Comparison of ENCODE assay signal across 9 cellular contexts in the genomic region with DNA sequence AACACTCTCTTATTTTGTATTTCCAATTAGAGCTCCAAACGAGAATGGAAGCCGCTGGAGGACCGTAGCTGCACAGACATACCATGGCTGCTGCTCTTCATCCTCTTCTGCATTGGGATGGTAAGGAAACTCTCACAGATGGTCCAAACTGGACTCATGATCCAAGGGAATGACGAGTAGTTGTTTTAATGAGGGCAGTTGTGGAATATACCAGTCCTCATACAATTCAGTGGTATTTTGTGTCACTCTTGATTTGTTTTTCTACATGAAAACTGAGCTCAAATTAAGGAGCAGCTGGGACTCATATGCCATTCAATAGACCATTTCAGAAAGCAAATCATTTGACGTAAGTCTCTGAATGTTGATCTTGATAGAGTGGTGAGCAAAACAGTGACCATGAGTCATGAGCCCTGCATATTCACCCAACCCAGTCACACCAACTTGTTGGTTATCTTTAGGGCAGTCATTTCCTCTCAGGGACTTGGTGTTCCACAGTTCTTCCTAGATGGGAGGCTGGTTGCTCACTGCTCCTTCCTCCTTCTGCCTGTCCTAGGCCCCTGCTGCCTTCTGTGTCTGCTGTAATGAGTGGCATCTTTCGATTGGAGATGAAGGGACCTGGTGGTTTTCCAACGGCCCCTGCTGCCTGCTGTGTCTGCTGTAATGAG. TPM values are rescaled to one million over a fixed set of nuclear protein-coding genes. Genes with fewer than 3 reads are reported as not detected.
DNase-seq lines count a peak whose midpoint lies in the region; ATAC-seq and TF ChIP-seq lines count a peak whose summit lies in the region.
"Had no signal": no experiment of that assay in that cellular context is flagged by ENCODE, and none has a peak within 500 bp of the region (broad histone marks: within the 10 kb centered on the region; RNA-seq: fewer than 3 reads in every experiment).

No MANE protein-coding gene starts in this region.

- no peaks in the 10 kb centered on the region for H3K9me2 ChIP-seq in PC-9 (ENCODE audit: insufficient read depth)

- H3K9me3 ChIP-seq in PC-9 (ENCODE audit: insufficient read depth, low read depth) (peaks cover 8% of the 10 kb centered on the region; the same call in 1 of the 2 replicates), trophoblast cell (ENCODE audit: insufficient read depth, low read depth, low read length) (no peaks in the 10 kb centered on the region)
- H3K9me3 ChIP-seq in CD8-positive, alpha-beta memory T cell (ENCODE audit: low read length): no peaks in the 10 kb centered on the region

- CTCF ChIA-PET in PC-9 (lab: Charles Lee): interaction anchor here (0.6 kb wide), 1 partner anchor 373 kb away, joined by 3 read pairs; no protein-coding TSS in a partner anchor
- CTCF ChIA-PET in CD8-positive, alpha-beta memory T cell (lab: Charles Lee): no interaction called here

- H3K27ac ChIP-seq in PC-9 (peak overlapping the region; percentile 56), trophoblast cell (ENCODE audit: low read depth, low read length) (peak overlapping the region; percentile 19)
- H3K27ac ChIP-seq in CD8-positive, alpha-beta memory T cell (ENCODE audit: low read depth, low read length): no peak overlapping the region

- no peak for TF ChIP-seq CTCF in PC-9 (conservative IDR thresholded peaks at IDR 0.05)

- no peaks in the 10 kb centered on the region for H4K20me1 ChIP-seq in PC-9 (ENCODE audit: insufficient read depth)

- intact Hi-C loops in PC-9 (cut with micrococcal nuclease; ENCODE audit: unreplicated experiment): loop anchor here (1.0 to 2.0 kb wide), 2 partner anchors 56 to 373 kb away; no protein-coding TSS in a partner anchor

- H3K14ac ChIP-seq in trophoblast cell (ENCODE audit: low read length): no peak overlapping the region

- H3F3A ChIP-seq in PC-9 (ENCODE audit: insufficient read depth, low read depth): peaks cover 14% of the 10 kb centered on the region

- H3K18ac ChIP-seq in trophoblast cell (ENCODE audit: low read length): no peak overlapping the region

- H3K36me3 Mint-ChIP-seq in CD8-positive, alpha-beta memory T cell: peaks cover 7 to 18% (median 9%) of the 10 kb centered on the region in 3 donors

- POLR2A ChIA-PET in PC-9 (lab: Charles Lee; ENCODE audit: unreplicated experiment): no interaction called here
- POLR2A ChIA-PET in CD8-positive, alpha-beta memory T cell (lab: Charles Lee): no interaction called here

- H3K9ac ChIP-seq in trophoblast cell (ENCODE audit: low read length): no peak overlapping the region

- H3K4ac ChIP-seq in trophoblast cell (ENCODE audit: low read depth, low read length): no peak overlapping the region

- peak; percentile 92 for TF ChIP-seq POLR2A in erythroblast (IDR thresholded peaks at IDR 0.05; ENCODE audit: low read length)

- peaks cover 7% of the 10 kb centered on the region for H3K79me1 ChIP-seq in trophoblast cell (ENCODE audit: low read length)

- H3K27me3 Mint-ChIP-seq in CD8-positive, alpha-beta memory T cell: peaks cover 0 to 1% of the 10 kb centered on the region in 2 donors
- H3K27me3 Mint-ChIP-seq: IgD-negative memory B cell had no signal

- H3K4me2 ChIP-seq in PC-9 (0 out of 2 replicates have a peak overlapping the region, but pooled peaks have one; percentile 10), trophoblast cell (ENCODE audit: low read length) (no peak overlapping the region)

- H3K27ac Mint-ChIP-seq in CD8-positive, alpha-beta memory T cell: no peak overlapping the region

- no peak overlapping the region for H4K91ac ChIP-seq in trophoblast cell (ENCODE audit: low read depth, low read length)

- no peak overlapping the region for H4K8ac ChIP-seq in trophoblast cell (ENCODE audit: low read depth, low read length)

- no peak overlapping the region for H4K12ac ChIP-seq in trophoblast cell (ENCODE audit: low read depth, low read length)

- peaks cover 7% of the 10 kb centered on the region for H3K79me2 ChIP-seq in PC-9 (ENCODE audit: low read depth)
- peaks cover 2% of the 10 kb centered on the region for H3K79me2 ChIP-seq in trophoblast cell (ENCODE audit: control insufficient read depth, insufficient read depth, low read length, poor library complexity)

- H3K36me3 ChIP-seq in PC-9 (ENCODE audit: low read depth) (no peaks in the 10 kb centered on the region), trophoblast cell (ENCODE audit: control insufficient read depth in 1 of 2, insufficient read depth in 2 of 2, low read length in 2 of 2) (no peaks in the 10 kb centered on the region)
- peaks cover 3% of the 10 kb centered on the region for H3K36me3 ChIP-seq in CD8-positive, alpha-beta memory T cell (ENCODE audit: insufficient read depth, low read length)

- H3K23ac ChIP-seq in trophoblast cell (ENCODE audit: low read length): no peak overlapping the region

- no peak overlapping the region for H2BK5ac ChIP-seq in trophoblast cell (ENCODE audit: low read depth, low read length, poor library complexity)

- H3K4me1 Mint-ChIP-seq in CD8-positive, alpha-beta memory T cell: peaks cover 2 to 6% (median 5%) of the 10 kb centered on the region in 3 donors

- WGBS in trophoblast cell (ENCODE audit: extremely low coverage, insufficient coverage, insufficient read length): no CpG with 5 or more reads among the region's 7 CpGs

- DNase-seq in GM04503 (ENCODE audit: low read depth): peak; percentile 70
- DNase-seq in PC-9: peak; percentile 56 to 70
- peak; percentile 89 to 92 for DNase-seq in erythroblast (lab: John Stamatoyannopoulos, UW)
- DNase-seq in trophoblast cell: peak; percentile 61 to 70
- DNase-seq in CD8-positive, alpha-beta memory T cell: no peak
- DNase-seq in activated naive CD4-positive, alpha-beta T cell treated with anti-CD3 and anti-CD28 coated beads, Interleukin-2, amount 50 U/mL, for 16 hours: no peak

- H2BK12ac ChIP-seq in trophoblast cell (ENCODE audit: low read length): no peak overlapping the region

- H3K27me3 ChIP-seq in PC-9 (ENCODE audit: insufficient read depth, low read depth) (no peaks in the 10 kb centered on the region), trophoblast cell (ENCODE audit: insufficient read depth, low read length) (no peaks in the 10 kb centered on the region)
- H3K27me3 ChIP-seq in CD8-positive, alpha-beta memory T cell (ENCODE audit: insufficient read depth, low read length, poor library complexity, severe bottlenecking): no peaks in the 10 kb centered on the region

- no peak overlapping the region for H2BK120ac ChIP-seq in trophoblast cell (ENCODE audit: insufficient read depth, low read length, poor library complexity)

- no TSS peak for BruUV-seq in PC-9 (replicated peaks; lab: Mats Ljungman, UMichigan)

- no peak overlapping the region for H3K4me3 ChIP-seq in PC-9
- H3K4me3 ChIP-seq in trophoblast cell (ENCODE audit: low read depth, low read length): no peak overlapping the region
- no peak overlapping the region for H3K4me3 ChIP-seq in CD8-positive, alpha-beta memory T cell (ENCODE audit: low read length)

- H3K4me1 ChIP-seq in PC-9 (replicated peaks; ENCODE audit: insufficient read depth): peaks cover 50% of the 10 kb centered on the region
- H3K4me1 ChIP-seq in trophoblast cell (ENCODE audit: control insufficient read depth in 1 of 2, insufficient read depth in 2 of 2, low read length in 2 of 2): peaks cover 4 to 9% of the 10 kb centered on the region in 2 experiments
- no peaks in the 10 kb centered on the region for H3K4me1 ChIP-seq in CD8-positive, alpha-beta memory T cell (ENCODE audit: insufficient read depth, low read length)

- H3K9me3 Mint-ChIP-seq in CD8-positive, alpha-beta memory T cell: no peaks in the 10 kb centered on the region

- no peak overlapping the region for H2AK5ac ChIP-seq in trophoblast cell (ENCODE audit: low read length)

- no peak for ATAC-seq in GM21737 (IDR thresholded peaks at IDR 0.05; ENCODE audit: unreplicated experiment)
- ATAC-seq in GM19324 (IDR thresholded peaks at IDR 0.05; ENCODE audit: low FRiP score, unreplicated experiment): no peak

- H2AFZ ChIP-seq in PC-9 (no peak overlapping the region), trophoblast cell (ENCODE audit: insufficient read depth, low read length, poor library complexity) (no peak overlapping the region)

- H3K4me3 Mint-ChIP-seq in CD8-positive, alpha-beta memory T cell: no peak overlapping the region
- H3K4me3 Mint-ChIP-seq: IgD-negative memory B cell had no signal

RNA-seq across cellular contexts. Expression of gene SLC44A1, which starts 54.9 kb away (rescaled TPM):
- total RNA-seq in PC-9 (2021): 70.2 and 95.2 TPM in 2 replicates
- 26.0 and 26.8 TPM in 2 replicates for polyA plus RNA-seq in trophoblast cell (2013)
- total RNA-seq in CD8-positive, alpha-beta memory T cell: 1 to 10 TPM; 7.8 to 8.3 TPM
- 14.9 TPM for polyA plus RNA-seq in CD8-positive, alpha-beta memory T cell

Comparison
In these comparisons a context has a peak if more than half of its experiments do, and no peak if none do; other contexts are left out.
1. DNase-seq: peak in GM04503 (single experiment), PC-9 (2 of 2), erythroblast (2 of 2) and trophoblast cell (2 of 2); none in CD8-positive, alpha-beta memory T cell (0 of 5) and activated naive CD4-positive, alpha-beta T cell treated with anti-CD3 and anti-CD28 coated beads, Interleukin-2, amount 50 U/mL, for 16 hours (single experiment).